In genomic region chr5:96772542-96772941, GRCh38 we compare ENCODE assay signal across 14 cellular contexts.
"Had no signal": no experiment of that assay in that cellular context is flagged by ENCODE, and none has a peak within 500 bp of the region (broad histone marks: within the 10 kb centered on the region; RNA-seq: fewer than 3 reads in every experiment).

No MANE protein-coding gene starts in this region.

- ATAC-seq: activated T-cell treated with anti-CD3 and anti-CD28 coated beads, Interleukin-2, amount 50 U/mL, for 4 hours; sciatic nerve had no signal

- H3K9me3 ChIP-seq: adrenal gland, colonic mucosa, esophagus muscularis mucosa, left ventricle myocardium inferior, stomach, thoracic aorta had no signal

- H3K27ac Mint-ChIP-seq: neural progenitor cell had no signal

- H3K27me3 ChIP-seq: adrenal gland, cardiac muscle cell, colonic mucosa, esophagus muscularis mucosa, neural progenitor cell, stomach had no signal

- H3K27ac ChIP-seq: adrenal gland, cardiac muscle cell, colonic mucosa, esophagus muscularis mucosa, left ventricle myocardium inferior, neural progenitor cell, thoracic aorta had no signal

- H3K4me3 ChIP-seq: adrenal gland, cardiac muscle cell, colonic mucosa, esophagus muscularis mucosa, left ventricle myocardium inferior, neural progenitor cell, stomach, thoracic aorta had no signal

- H3K4me1 Mint-ChIP-seq: neural progenitor cell had no signal

- DNase-seq: activated CD4-positive, CD25-positive, alpha-beta regulatory T cell treated with anti-CD3 and anti-CD28 coated beads, Interleukin-2, amount 50 U/mL, for 72 hours; activated gamma-delta T cell; activated T-cell treated with anti-CD3 and anti-CD28 coated beads, Interleukin-2, amount 50 U/mL, for 4 hours; adrenal gland; colonic mucosa; glutamatergic neuron; left ventricle myocardium inferior; stomach; SW 1271 had no signal

- H3K9me3 Mint-ChIP-seq: activated T-cell treated with anti-CD3 and anti-CD28 coated beads, Interleukin-2, amount 50 U/mL, for 4 hours; neural progenitor cell had no signal

- H3K4me3 Mint-ChIP-seq: activated T-cell treated with anti-CD3 and anti-CD28 coated beads, Interleukin-2, amount 50 U/mL, for 4 hours; neural progenitor cell had no signal
